Comparison of ENCODE assay signal across 9 cellular contexts in the genomic region with DNA sequence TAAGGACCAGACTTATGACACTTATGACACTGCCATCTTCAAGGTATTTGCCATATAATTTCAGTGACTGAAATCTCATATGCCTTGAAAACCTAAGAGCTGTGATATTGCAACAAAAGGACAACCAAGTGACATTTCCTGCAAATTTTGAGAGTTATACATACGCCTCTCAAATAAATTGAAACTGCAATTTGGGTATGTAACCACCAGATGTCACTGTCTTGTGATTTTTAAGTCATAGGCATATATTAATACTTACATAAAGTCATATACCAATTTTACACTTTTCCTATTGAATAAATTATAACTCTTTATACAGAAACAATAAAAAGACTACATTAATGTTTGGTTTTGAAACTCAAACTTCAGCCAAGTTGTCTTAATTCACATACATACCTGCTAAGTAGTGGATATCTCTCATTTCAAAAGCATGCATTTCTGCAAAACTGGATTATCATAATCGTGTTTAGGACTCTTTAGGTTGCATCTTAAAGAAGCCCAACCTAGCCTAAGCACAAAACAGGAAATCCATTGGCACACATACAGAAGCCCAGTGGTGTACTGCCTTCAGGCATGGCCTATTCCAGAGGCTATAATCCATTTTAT.
A peak's percentile ranks its signal among the peaks of the same experiment; 100 is the strongest.
DNase-seq lines count a peak whose midpoint lies in the region; ATAC-seq, FAIRE-seq and TF ChIP-seq lines count a peak whose summit lies in the region.
"Had no signal": no experiment of that assay in that cellular context is flagged by ENCODE, and none has a peak within 500 bp of the region (broad histone marks: within the 10 kb centered on the region; RNA-seq: fewer than 3 reads in every experiment).

No MANE protein-coding gene starts in this region.

- SMC1A ChIA-PET in GM12878 (lab: Charles Lee; ENCODE audit: uncharacterized antibody, unreplicated experiment) = no interaction called here

- no TSS peak for BruUV-seq in GM12878 (replicated peaks; lab: Mats Ljungman, UMichigan)

- H3K79me2 ChIP-seq in GM12878 (ENCODE audit: control insufficient read depth, insufficient read depth, low read length) = no peaks in the 10 kb centered on the region

- no peak for TF ChIP-seq EP300 in GM12878 (IDR thresholded peaks at IDR 0.05; ENCODE audit: borderline replicate concordance in 1 of 2, control insufficient read depth in 1 of 2, low read depth in 2 of 2, low read length in 2 of 2)

- no peaks in the 10 kb centered on the region for H3K36me3 ChIP-seq in GM12878 (ENCODE audit: control insufficient read depth in 2 of 2, insufficient read depth in 2 of 2, low read length in 1 of 2)

- ATAC-seq in GM12878 (0 out of 3 replicates have a peak, but pooled peaks have one; percentile 43), T-helper 17 cell (no peak), HG03175 (IDR thresholded peaks at IDR 0.05; ENCODE audit: unreplicated experiment) (no peak)
- ATAC-seq in stimulated activated effector memory CD8-positive, alpha-beta T cell treated with anti-CD3 and anti-CD28 coated beads, Interleukin-12 subunit alpha, Interleukin-12 subunit beta, amount 100 ng/mL, for 72 hours = no peak

- H3K4me3 Mint-ChIP-seq in mesothelial cell of epicardium (no peak overlapping the region), T-helper 17 cell (no peak overlapping the region)
- no peak overlapping the region for H3K4me3 Mint-ChIP-seq in stimulated activated effector memory CD8-positive, alpha-beta T cell treated with anti-CD3 and anti-CD28 coated beads, Interleukin-12 subunit alpha, Interleukin-12 subunit beta, amount 100 ng/mL, for 72 hours

- TF ChIP-seq RAD21 in GM12878 (IDR thresholded peaks at IDR 0.05; ENCODE audit: insufficient read depth, low read depth, low read length) = 0 out of 2 replicates have a peak, but pooled peaks have one; percentile 34

- CTCF ChIA-PET in GM12878 (lab: Yijun Ruan, JAX) = interaction anchor here (0.7 kb wide), 1 partner anchor 18 kb away, joined by 5 read pairs; no protein-coding TSS in a partner anchor

- POLR2A ChIA-PET in GM12878 (lab: Charles Lee) = no interaction called here

- H4K20me1 ChIP-seq in GM12878 (ENCODE audit: control insufficient read depth, insufficient read depth) = no peaks in the 10 kb centered on the region

- no peaks in the 10 kb centered on the region for H3K4me1 ChIP-seq in GM12878 (ENCODE audit: control insufficient read depth, insufficient read depth, low read length)

- intact Hi-C loops in GM12878 (cut with micrococcal nuclease; ENCODE audit: unreplicated experiment) = loop anchor here (1.0 kb wide), 1 partner anchor 1048 kb away; no protein-coding TSS in a partner anchor

- H3K27me3 ChIP-seq in GM12878 (replicated peaks in 1 of 2; ENCODE audit: control insufficient read depth in 2 of 2, insufficient read depth in 2 of 2, low read length in 1 of 2) = no peaks in the 10 kb centered on the region

- no peak for TF ChIP-seq POLR2A in GM12878 (IDR thresholded peaks at IDR 0.05; ENCODE audit: low read depth, low read length)

- H3K27ac ChIP-seq in GM12878 (ENCODE audit: control insufficient read depth, insufficient read depth) = no peak overlapping the region

- H3K9me3 Mint-ChIP-seq in mesothelial cell of epicardium = peaks cover 4% of the 10 kb centered on the region
- no peaks in the 10 kb centered on the region for H3K9me3 Mint-ChIP-seq in stimulated activated effector memory CD8-positive, alpha-beta T cell treated with anti-CD3 and anti-CD28 coated beads, Interleukin-12 subunit alpha, Interleukin-12 subunit beta, amount 100 ng/mL, for 72 hours

- no peak for FAIRE-seq in GM12878 (lab: Jason Lieb, UNC)

- H3K36me3 Mint-ChIP-seq in mesothelial cell of epicardium (no peaks in the 10 kb centered on the region), T-helper 17 cell (ENCODE audit: low read depth) (no peaks in the 10 kb centered on the region)
- no peaks in the 10 kb centered on the region for H3K36me3 Mint-ChIP-seq in stimulated activated effector memory CD8-positive, alpha-beta T cell treated with anti-CD3 and anti-CD28 coated beads, Interleukin-12 subunit alpha, Interleukin-12 subunit beta, amount 100 ng/mL, for 72 hours

- RAD21 ChIA-PET in GM12878 (lab: Charles Lee; ENCODE audit: unreplicated experiment) = no interaction called here

- peak; percentile 32 for TF ChIP-seq CTCF in GM13976 (IDR thresholded peaks at IDR 0.05; ENCODE audit: borderline replicate concordance, control extremely low read depth, extremely low read depth, insufficient read depth, missing control alignments)
- peak; percentile 30 to 45 (median 39); a peak in 4 of 6 replicates for TF ChIP-seq CTCF in GM12878 (IDR thresholded peaks at IDR 0.05 in 2 of 3, conservative IDR thresholded peaks at IDR 0.05 in 1 of 3; ENCODE audit: control insufficient read depth in 2 of 3, extremely low read depth in 1 of 3, insufficient read depth in 1 of 3, low read depth in 3 of 3, low read length in 3 of 3)
- TF ChIP-seq CTCF in mesothelial cell of epicardium (IDR thresholded peaks at IDR 0.05; ENCODE audit: unreplicated experiment) = peak; percentile 46

- H3K4me1 Mint-ChIP-seq in mesothelial cell of epicardium (no peaks in the 10 kb centered on the region), T-helper 17 cell (no peaks in the 10 kb centered on the region)
- H3K4me1 Mint-ChIP-seq in stimulated activated effector memory CD8-positive, alpha-beta T cell treated with anti-CD3 and anti-CD28 coated beads, Interleukin-12 subunit alpha, Interleukin-12 subunit beta, amount 100 ng/mL, for 72 hours = no peaks in the 10 kb centered on the region

- H3K27ac Mint-ChIP-seq in mesothelial cell of epicardium (no peak overlapping the region), T-helper 17 cell (no peak overlapping the region)
- H3K27ac Mint-ChIP-seq in stimulated activated effector memory CD8-positive, alpha-beta T cell treated with anti-CD3 and anti-CD28 coated beads, Interleukin-12 subunit alpha, Interleukin-12 subunit beta, amount 100 ng/mL, for 72 hours = no peak overlapping the region

- DNase-seq in GM13976 (ENCODE audit: low spot score) (peak; percentile 38), Kasumi-1 (lab: John Stamatoyannopoulos, UW) (peak; percentile 53 to 56), GM12878 (ENCODE audit: low read depth, low spot score) (no peak), mesothelial cell of epicardium (ENCODE audit: low spot score in 2 of 2, unreplicated experiment in 2 of 2) (no peak), NCI-H1092 treated with DMSO at 0.1 percent for 48 hours (lab: John Stamatoyannopoulos, UW) (no peak), T-helper 17 cell (no peak)
- no peak for DNase-seq in stimulated activated effector memory CD8-positive, alpha-beta T cell treated with anti-CD3 and anti-CD28 coated beads, Interleukin-12 subunit alpha, Interleukin-12 subunit beta, amount 100 ng/mL, for 72 hours (ENCODE audit: low spot score in 2 of 2)
- DNase-seq: hippocampal formation had no signal

- no peak overlapping the region for H3K4me2 ChIP-seq in GM12878 (ENCODE audit: control insufficient read depth, insufficient read depth)

- H3K9me3 ChIP-seq in GM12878 (replicated peaks; ENCODE audit: control insufficient read depth, insufficient read depth, low read length) (no peaks in the 10 kb centered on the region), T-helper 17 cell (ENCODE audit: control insufficient read depth, low read length, poor library complexity, severe bottlenecking) (no peaks in the 10 kb centered on the region)

- no peak overlapping the region for H3K4me3 ChIP-seq in GM12878

- in situ Hi-C loops in GM13976 (cut with MboI; ENCODE audit: low sequenced_read_pairs, unreplicated experiment) (no loop called here), GM12878 (cut with MboI) (no loop called here)

- WGBS in GM12878 (ENCODE audit: insufficient coverage, insufficient replicate concordance, low lambda C conversion rate, missing lambda C conversion rate) = 0% methylated on average over 2 of the region's 2 CpGs

- no peak overlapping the region for H2AFZ ChIP-seq in GM12878 (ENCODE audit: control insufficient read depth, low read depth, low read length)

- peaks cover 9% of the 10 kb centered on the region for H3K27me3 Mint-ChIP-seq in mesothelial cell of epicardium (ENCODE audit: low read depth)
- peaks cover 9% of the 10 kb centered on the region for H3K27me3 Mint-ChIP-seq in T-helper 17 cell

- H3K9ac ChIP-seq in GM12878 (ENCODE audit: control insufficient read depth, insufficient read depth, low read length) = no peak overlapping the region

TF ChIP-seq in GM12878, 131 proteins besides CTCF, POLR2A, EP300 and RAD21:
- TF ChIP-seq SMC3 (IDR thresholded peaks at IDR 0.05; ENCODE audit: borderline replicate concordance, low read length) (peak; percentile 42; the same call in 1 of the 2 replicates), IKZF1 (conservative IDR thresholded peaks at IDR 0.05) (no peak)

Comparison
In these comparisons a context has a peak if more than half of its experiments do, and no peak if none do; other contexts are left out.
1. DNase-seq: peak in GM13976 (single experiment) and Kasumi-1 (2 of 2); none in GM12878 (single experiment), mesothelial cell of epicardium (0 of 2), NCI-H1092 treated with DMSO at 0.1 percent for 48 hours (single experiment), T-helper 17 cell (0 of 3) and stimulated activated effector memory CD8-positive, alpha-beta T cell treated with anti-CD3 and anti-CD28 coated beads, Interleukin-12 subunit alpha, Interleukin-12 subunit beta, amount 100 ng/mL, for 72 hours (0 of 2).
2. Peak in every context shown above with its lines, with median percentiles within 50 percentile points of each other: CTCF ChIP-seq.